21 cellular contexts compared by ENCODE assay signal in the genomic region with DNA sequence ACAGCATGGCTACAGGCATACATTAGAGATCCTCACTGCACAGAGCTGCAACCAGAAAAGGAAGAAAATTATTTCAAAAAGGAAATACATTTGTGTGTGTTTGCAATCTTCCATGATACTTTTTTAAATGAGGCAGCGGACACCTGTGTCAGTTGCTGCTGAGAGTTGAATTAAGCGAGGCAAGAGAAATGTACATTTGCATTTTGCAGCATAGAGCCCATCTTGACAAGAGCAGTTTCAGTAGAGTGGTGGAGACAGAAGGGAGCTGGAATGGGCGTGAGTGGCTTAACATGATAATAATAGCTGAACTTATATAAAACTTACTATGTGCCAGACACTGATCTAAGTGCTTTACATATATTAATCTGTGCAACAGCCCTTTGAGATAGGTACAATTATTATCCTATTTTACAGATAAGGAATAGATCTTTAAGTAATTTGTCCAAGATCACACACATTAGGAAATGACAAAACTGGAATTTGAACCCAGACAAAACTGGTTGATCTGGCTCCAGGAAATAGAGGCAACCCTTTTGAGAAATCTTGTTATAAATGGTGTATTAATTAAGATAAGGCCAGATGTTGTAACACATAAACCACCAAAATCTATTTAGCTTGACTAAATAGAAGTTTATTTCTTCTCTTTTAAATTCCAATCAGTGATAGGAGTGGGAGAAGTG.
"Had no signal": no experiment of that assay in that cellular context is flagged by ENCODE, and none has a peak within 500 bp of the region (broad histone marks: within the 10 kb centered on the region; RNA-seq: fewer than 3 reads in every experiment).

No MANE protein-coding gene starts in this region.

- H3K4me3 ChIP-seq: lung, stomach, thoracic aorta had no signal

- H3K27me3 ChIP-seq: foreskin keratinocyte, stomach had no signal

- FAIRE-seq: colon, endothelial cell of umbilical vein had no signal

- H3K9me3 ChIP-seq: neutrophil, stomach, thoracic aorta had no signal

- H3K4me1 Mint-ChIP-seq: naive thymus-derived CD8-positive, alpha-beta T cell had no signal

- H3K4me1 ChIP-seq: stomach had no signal

- H3K27ac ChIP-seq: foreskin keratinocyte, neutrophil, stomach, thoracic aorta had no signal

- H3K4me3 Mint-ChIP-seq: endodermal cell; naive thymus-derived CD8-positive, alpha-beta T cell had no signal

- H3K9me3 Mint-ChIP-seq: endodermal cell had no signal

- H3K36me3 ChIP-seq: neutrophil, stomach, thoracic aorta had no signal

- H3K27ac Mint-ChIP-seq: endodermal cell; naive thymus-derived CD8-positive, alpha-beta T cell had no signal

- ATAC-seq: foreskin keratinocyte; left ventricle myocardium superior; naive thymus-derived CD8-positive, alpha-beta T cell; sciatic nerve had no signal

- DNase-seq: dermis blood vessel endothelial cell; effector CD4-positive, alpha-beta T cell; endodermal cell; erythroblast; foreskin keratinocyte; head of caudate nucleus; hippocampal formation; left colon; left ventricle myocardium superior; mesenchymal stem cell; naive thymus-derived CD8-positive, alpha-beta T cell; stimulated activated naive CD4-positive, alpha-beta T cell; stomach; substantia nigra; trophoblast cell had no signal
